In the genomic region with DNA sequence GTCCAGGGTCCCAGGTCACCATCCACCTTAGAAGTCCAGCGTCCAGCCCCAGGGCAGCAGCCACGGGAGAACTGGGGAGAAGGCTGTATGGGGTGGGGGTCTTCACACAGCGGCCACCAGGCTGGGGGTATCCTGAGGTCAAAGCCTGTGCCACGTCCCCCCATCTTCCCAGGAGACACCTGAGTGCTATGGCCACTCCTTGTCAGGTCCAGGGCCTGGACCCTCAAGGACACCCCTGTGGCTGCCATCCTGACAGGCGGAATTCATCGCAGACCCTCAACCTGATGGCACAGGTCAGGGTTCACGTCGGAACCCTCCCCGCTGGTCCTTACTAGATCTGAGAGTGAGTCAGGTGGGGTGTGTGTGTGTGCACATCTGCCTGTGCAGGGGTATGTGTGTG, we compare ENCODE assay signal across 27 cellular contexts. TPM values are rescaled to one million over a fixed set of nuclear protein-coding genes. Genes with fewer than 3 reads are reported as not detected.
"Had no signal": no experiment of that assay in that cellular context is flagged by ENCODE, and none has a peak within 500 bp of the region (broad histone marks: within the 10 kb centered on the region; RNA-seq: fewer than 3 reads in every experiment).

No MANE protein-coding gene starts in this region.

- DNase-seq: activated CD4-positive, alpha-beta T cell treated with anti-CD3 and anti-CD28 coated beads, Interleukin-2, amount 10 ng/mL, durations not matched to agents 24 days and 14 days; activated CD4-positive, alpha-beta T cell treated with anti-CD3 and anti-CD28 coated beads, Interleukin-2, amount 50 U/mL, for 4 hours; activated CD8-positive, alpha-beta T cell treated with anti-CD3 and anti-CD28 coated beads for 36 hours; activated gamma-delta T cell treated with Interleukin-2 at 50 U/mL for 16 hours; activated naive CD4-positive, alpha-beta T cell treated with anti-CD3 and anti-CD28 coated beads for 36 hours; activated T-cell treated with anti-CD3 and anti-CD28 coated beads, Interleukin-2, amount 50 U/mL, for 24 hours; adrenal gland; Karpas-422; KBM-7; NCI-H1105; NCI-H1417 treated with DMSO at 0.1 percent for 48 hours; NCI-H187 treated with DMSO at 0.1 percent for 48 hours; NCI-H2081; NCI-H2227 treated with DMSO at 0.1 percent for 48 hours; NCI-H446; NCI-H510A treated with DMSO at 0.1 percent for 48 hours; NCI-H82; PC-3; Peyer's patch; RPMI8226; SIG-M5; T1000; WERI-Rb-1 had no signal

- H3K9me3 ChIP-seq: adrenal gland, Peyer's patch had no signal

- H3K27ac Mint-ChIP-seq: activated CD4-positive, alpha-beta T cell treated with anti-CD3 and anti-CD28 coated beads, Interleukin-2, amount 10 ng/mL, durations not matched to agents 24 days and 14 days; activated CD8-positive, alpha-beta T cell treated with anti-CD3 and anti-CD28 coated beads for 36 hours; activated naive CD4-positive, alpha-beta T cell treated with anti-CD3 and anti-CD28 coated beads for 36 hours; activated naive CD4-positive, alpha-beta T cell treated with anti-CD3 and anti-CD28 coated beads, Interleukin-2, amount 50 U/mL, for 72 hours; activated T-cell treated with anti-CD3 and anti-CD28 coated beads, Interleukin-2, amount 50 U/mL, for 24 hours; IgD-negative memory B cell had no signal

- H3K36me3 ChIP-seq: adrenal gland, cardiac muscle cell, Peyer's patch, WERI-Rb-1 had no signal

- H3K27ac ChIP-seq: adrenal gland, cardiac muscle cell, Peyer's patch, WERI-Rb-1 had no signal

- H3K36me3 Mint-ChIP-seq: activated naive CD4-positive, alpha-beta T cell treated with anti-CD3 and anti-CD28 coated beads, Interleukin-2, amount 50 U/mL, for 72 hours; IgD-negative memory B cell had no signal

- H3K4me3 ChIP-seq: adrenal gland, cardiac muscle cell, Peyer's patch had no signal

- H3K4me1 ChIP-seq: adrenal gland, Peyer's patch had no signal

- H3K27me3 Mint-ChIP-seq: activated CD4-positive, alpha-beta T cell treated with anti-CD3 and anti-CD28 coated beads, Interleukin-2, amount 10 ng/mL, durations not matched to agents 24 days and 14 days; activated CD8-positive, alpha-beta T cell treated with anti-CD3 and anti-CD28 coated beads for 36 hours; activated T-cell treated with anti-CD3 and anti-CD28 coated beads, Interleukin-2, amount 50 U/mL, for 24 hours had no signal

- H3K27me3 ChIP-seq: adrenal gland, cardiac muscle cell, Peyer's patch had no signal

- ATAC-seq: activated CD8-positive, alpha-beta T cell treated with anti-CD3 and anti-CD28 coated beads for 36 hours had no signal

- H3K4me1 Mint-ChIP-seq: activated CD4-positive, alpha-beta T cell treated with anti-CD3 and anti-CD28 coated beads, Interleukin-2, amount 10 ng/mL, durations not matched to agents 24 days and 14 days; IgD-negative memory B cell had no signal

- H3K4me3 Mint-ChIP-seq: activated CD4-positive, alpha-beta T cell treated with anti-CD3 and anti-CD28 coated beads, Interleukin-2, amount 10 ng/mL, durations not matched to agents 24 days and 14 days; activated CD8-positive, alpha-beta T cell treated with anti-CD3 and anti-CD28 coated beads for 36 hours; activated naive CD4-positive, alpha-beta T cell treated with anti-CD3 and anti-CD28 coated beads for 36 hours; activated T-cell treated with anti-CD3 and anti-CD28 coated beads, Interleukin-2, amount 50 U/mL, for 24 hours; IgD-negative memory B cell had no signal

- H3K9me3 Mint-ChIP-seq: activated CD4-positive, alpha-beta T cell treated with anti-CD3 and anti-CD28 coated beads, Interleukin-2, amount 10 ng/mL, durations not matched to agents 24 days and 14 days; activated CD8-positive, alpha-beta T cell treated with anti-CD3 and anti-CD28 coated beads for 36 hours; activated naive CD4-positive, alpha-beta T cell treated with anti-CD3 and anti-CD28 coated beads for 36 hours; activated naive CD4-positive, alpha-beta T cell treated with anti-CD3 and anti-CD28 coated beads, Interleukin-2, amount 50 U/mL, for 72 hours; activated T-cell treated with anti-CD3 and anti-CD28 coated beads, Interleukin-2, amount 50 U/mL, for 24 hours; IgD-negative memory B cell had no signal

RNA-seq across cellular contexts. Expression of gene BRSK2, which starts 18.6 kb away (rescaled TPM):
- total RNA-seq: T-helper 2 cell treated with Interferon-gamma antibody and Interleukin-4, amounts not matched to agents 100 ng/mL and 5 ng/mL, for 36 hours had no signal
- polyA plus RNA-seq: IgD-negative memory B cell had no signal
